Comparison of ENCODE assay signal across 12 cellular contexts in the genomic region with DNA sequence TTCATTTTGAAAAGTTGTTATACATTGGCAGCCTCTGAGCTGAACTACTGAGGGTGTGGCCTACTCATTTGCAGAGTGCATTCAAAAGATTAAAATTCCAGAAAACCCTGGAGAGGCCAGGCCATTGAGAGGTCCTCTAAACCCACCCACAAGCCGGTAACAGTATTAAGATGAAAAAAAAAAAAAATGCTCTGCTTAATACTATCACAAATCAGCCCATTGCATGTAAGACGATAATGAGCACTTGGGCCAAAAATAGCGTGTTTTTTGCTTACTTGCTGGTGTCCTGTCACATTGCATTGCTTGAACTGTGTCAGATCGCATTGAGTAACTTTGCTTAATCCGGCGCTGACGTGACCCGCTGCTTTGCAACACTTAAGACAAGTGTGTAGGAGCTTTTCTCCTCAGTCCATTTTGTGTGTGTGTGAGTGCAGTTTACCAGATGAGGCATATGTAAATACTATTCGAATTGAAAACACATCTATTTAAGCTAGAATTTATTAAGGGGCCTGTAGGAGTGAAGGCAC.
"Had no signal": no experiment of that assay in that cellular context is flagged by ENCODE, and none has a peak within 500 bp of the region (broad histone marks: within the 10 kb centered on the region; RNA-seq: fewer than 3 reads in every experiment).

No MANE protein-coding gene starts in this region.

- H3K27me3 Mint-ChIP-seq: activated T-helper 17 cell treated with anti-CD3 and anti-CD28 coated beads, Interleukin-2, amount 50 U/mL, for 72 hours had no signal

- H3K9me3 ChIP-seq: psoas muscle had no signal

- H3K4me3 ChIP-seq: psoas muscle, skin epidermis had no signal

- H3K4me3 Mint-ChIP-seq: activated T-helper 17 cell treated with anti-CD3 and anti-CD28 coated beads, Interleukin-2, amount 50 U/mL, for 72 hours; neural crest cell had no signal

- H3K27ac ChIP-seq: psoas muscle, skin epidermis had no signal

- DNase-seq: activated CD4-positive, alpha-beta T cell treated with anti-CD3 and anti-CD28 coated beads for 1 hour; activated CD4-positive, alpha-beta T cell treated with anti-CD3 and anti-CD28 coated beads, Interleukin-2, amount 50 U/mL, for 4 hours; activated naive CD4-positive, alpha-beta T cell treated with Interleukin-2 at 50 U/mL for 16 hours; activated T-cell treated with anti-CD3 and anti-CD28 coated beads for 4 hours; anterior cingulate cortex; mammary epithelial cell; psoas muscle; stimulated activated naive CD8-positive, alpha-beta T cell treated with anti-CD3 and anti-CD28 coated beads, Interleukin-15, Interleukin-2, amounts not matched to agents 100 U/mL and 50 U/mL, for 24 hours; trophoblast cell had no signal

- H3K27ac Mint-ChIP-seq: activated T-helper 17 cell treated with anti-CD3 and anti-CD28 coated beads, Interleukin-2, amount 50 U/mL, for 72 hours had no signal

- H3K4me1 ChIP-seq: psoas muscle had no signal

- ATAC-seq: activated T-helper 17 cell treated with anti-CD3 and anti-CD28 coated beads, Interleukin-2, amount 50 U/mL, for 72 hours; psoas muscle; stimulated activated naive CD8-positive, alpha-beta T cell treated with anti-CD3 and anti-CD28 coated beads, Interleukin-15, Interleukin-2, amounts not matched to agents 100 U/mL and 50 U/mL, for 24 hours had no signal

- H3K4me1 Mint-ChIP-seq: neural crest cell had no signal
